Comparison of ENCODE assay signal across 8 cellular contexts in genomic region chr3:187102073-187102634, GRCh38. TPM values are rescaled to one million over a fixed set of nuclear protein-coding genes. Genes with fewer than 3 reads are reported as not detected.
DNase-seq lines count a peak whose midpoint lies in the region; ATAC-seq and TF ChIP-seq lines count a peak whose summit lies in the region.

No MANE protein-coding gene starts in this region.

- H3T11ph ChIP-seq in H9 (ENCODE audit: low read length), result no peak overlapping the region

- no peaks in the 10 kb centered on the region for H3K79me1 ChIP-seq in H9 (ENCODE audit: insufficient read depth, low read depth, low read length, poor library complexity, severe bottlenecking)

- no peak overlapping the region for H2BK12ac ChIP-seq in H9 (ENCODE audit: insufficient read length, low read depth, low read length)

- H3K18ac ChIP-seq in H9 (ENCODE audit: insufficient read length, low read depth, low read length), result no peak overlapping the region

- intact Hi-C loops in Calu3 (cut with micrococcal nuclease; ENCODE audit: unreplicated experiment), result no loop called here

- no peak overlapping the region for H2AFZ ChIP-seq in H9 (ENCODE audit: low read length)

- H3K9me3 Mint-ChIP-seq in Calu3 (ENCODE audit: low read depth, unreplicated experiment) (no peaks in the 10 kb centered on the region), H9 (peaks cover 15 to 20% of the 10 kb centered on the region in 2 experiments; a peak in 4 of 5 replicates)

- H3K4me3 Mint-ChIP-seq in Calu3 (ENCODE audit: low read depth, unreplicated experiment) (peak overlapping the region; percentile 19), T-helper 17 cell (peak overlapping the region; percentile 88), H9 (no peak overlapping the region)

- H3K36me3 Mint-ChIP-seq in Calu3 (ENCODE audit: insufficient read depth, unreplicated experiment), result no peaks in the 10 kb centered on the region
- H3K36me3 Mint-ChIP-seq in T-helper 17 cell (ENCODE audit: low read depth), result peaks cover 2% of the 10 kb centered on the region
- peaks cover 1 to 18% (median 2%) of the 10 kb centered on the region in 3 experiments; a peak in 3 of 7 replicates for H3K36me3 Mint-ChIP-seq in H9 (ENCODE audit: insufficient read depth in 1 of 3, low read depth in 3 of 3)

- H3K4me1 ChIP-seq in skeletal muscle satellite cell (ENCODE audit: control insufficient read depth, insufficient read depth, low read length), result peaks cover 15% of the 10 kb centered on the region
- peaks cover 7% of the 10 kb centered on the region; the same call in 1 of the 2 replicates for H3K4me1 ChIP-seq in H9 (ENCODE audit: insufficient read depth, low read length)

- H3K23me2 ChIP-seq in H9 (ENCODE audit: insufficient read length, low read depth, low read length, poor library complexity, severe bottlenecking), result no peaks in the 10 kb centered on the region

- H3K79me2 ChIP-seq in H9 (ENCODE audit: insufficient read depth, low read length), result no peaks in the 10 kb centered on the region

- TF ChIP-seq CTCF in Calu3 (IDR thresholded peaks at IDR 0.05; ENCODE audit: unreplicated experiment), result no peak
- no peak for TF ChIP-seq CTCF in fibroblast of mammary gland (conservative IDR thresholded peaks at IDR 0.05; ENCODE audit: control insufficient read depth, insufficient read depth, low read depth, low read length)
- no peak for TF ChIP-seq CTCF in H9 (conservative IDR thresholded peaks at IDR 0.05)

- BruUV-seq in Calu3 (replicated peaks; lab: Mats Ljungman, UMichigan), result no TSS peak

- H3K27ac Mint-ChIP-seq in Calu3 (ENCODE audit: unreplicated experiment) (no peak overlapping the region), T-helper 17 cell (peak overlapping the region; percentile 92), H9 (no peak overlapping the region)

- peaks cover 19% of the 10 kb centered on the region for H3K4me1 Mint-ChIP-seq in Calu3 (ENCODE audit: low read depth, unreplicated experiment)
- peaks cover 19% of the 10 kb centered on the region for H3K4me1 Mint-ChIP-seq in T-helper 17 cell
- H3K4me1 Mint-ChIP-seq in H9, result peaks cover 8 to 12% of the 10 kb centered on the region in 2 experiments

- H4K8ac ChIP-seq in H9 (replicated peaks; ENCODE audit: insufficient read length, low read depth, low read length), result no peak overlapping the region

- H2AK5ac ChIP-seq in H9 (ENCODE audit: insufficient read length, low read length), result no peak overlapping the region

- H3K14ac ChIP-seq in H9 (ENCODE audit: insufficient read depth, low read length), result no peak overlapping the region

- no peak overlapping the region for H3K4ac ChIP-seq in H9 (ENCODE audit: low read depth, low read length)

- no peaks in the 10 kb centered on the region for H3K9me3 ChIP-seq in T-helper 17 cell (ENCODE audit: control insufficient read depth, low read length, poor library complexity, severe bottlenecking)
- H3K9me3 ChIP-seq in skeletal muscle satellite cell (replicated peaks; ENCODE audit: low read length), result no peaks in the 10 kb centered on the region
- H3K9me3 ChIP-seq in H9 (ENCODE audit: control insufficient read depth, low read depth, low read length), result no peaks in the 10 kb centered on the region

- H3K56ac ChIP-seq in H9 (ENCODE audit: insufficient read length, low read depth, low read length), result no peak overlapping the region

- no peak overlapping the region for H3K27ac ChIP-seq in H9 (ENCODE audit: insufficient read length, low read depth, low read length)

- no peak for DNase-seq in Calu3
- no peak for DNase-seq in T-helper 17 cell
- no peak for DNase-seq in fibroblast of mammary gland (ENCODE audit: low read depth)
- DNase-seq in GM19240 (ENCODE audit: insufficient read length, low spot score), result no peak
- no peak for DNase-seq in stimulated activated naive CD4-positive, alpha-beta T cell (lab: John Stamatoyannopoulos, UW)
- no peak for DNase-seq in NCI-H2227 (lab: John Stamatoyannopoulos, UW; ENCODE audit: unreplicated experiment)
- no peak for DNase-seq in H9

- no CpG with 5 or more reads among the region's 1 CpG for WGBS in H9 (ENCODE audit: extremely low coverage, insufficient read length, low lambda C conversion rate)

- peak overlapping the region; percentile 67 for H3K4me2 ChIP-seq in skeletal muscle satellite cell (ENCODE audit: low read length)
- no peak overlapping the region for H3K4me2 ChIP-seq in H9 (ENCODE audit: insufficient read depth, insufficient read length, low read length)

- no peak overlapping the region for H2BK5ac ChIP-seq in H9 (ENCODE audit: insufficient read length, low read length)

- CTCF ChIA-PET in Calu3 (lab: Charles Lee), result interaction anchor here (0.6 to 1.9 kb wide), 8 partner anchors 8 to 724 kb away, joined by 3 to 7 read pairs (median 4); partner anchors contain the start of gene RPL39L

- no peaks in the 10 kb centered on the region for H3K27me3 ChIP-seq in skeletal muscle satellite cell (ENCODE audit: control insufficient read depth, insufficient read depth, low read length)
- no peaks in the 10 kb centered on the region for H3K27me3 ChIP-seq in H9 (ENCODE audit: insufficient read depth, low read length)

- no peak overlapping the region for H2BK15ac ChIP-seq in H9 (ENCODE audit: low read depth, low read length)

- ATAC-seq in T-helper 17 cell, result no peak

- no peaks in the 10 kb centered on the region for H4K20me1 ChIP-seq in H9 (ENCODE audit: control insufficient read depth, insufficient read depth, insufficient read length)

- H2BK20ac ChIP-seq in H9 (ENCODE audit: low read depth, low read length, poor library complexity, severe bottlenecking), result no peak overlapping the region

- H4K91ac ChIP-seq in H9 (ENCODE audit: insufficient read length, low read depth, low read length), result no peak overlapping the region

- H3K36me3 ChIP-seq in skeletal muscle satellite cell (ENCODE audit: insufficient read depth, low read length), result no peaks in the 10 kb centered on the region

- no peak overlapping the region for H4K5ac ChIP-seq in H9 (ENCODE audit: insufficient read length, low read depth, low read length)

- H3K4me3 ChIP-seq in fibroblast of mammary gland (ENCODE audit: control insufficient read depth, low read depth, low read length) (peak overlapping the region; percentile 33), skeletal muscle satellite cell (ENCODE audit: low read length) (peak overlapping the region; percentile 40)

- no peak overlapping the region for H3K23ac ChIP-seq in H9 (ENCODE audit: insufficient read length, low read depth, low read length)

- H3K9ac ChIP-seq in skeletal muscle satellite cell (ENCODE audit: low read depth, low read length), result peak overlapping the region; percentile 10
- H3K9ac ChIP-seq in H9 (ENCODE audit: extremely low read depth, insufficient read length, low read length), result no peak overlapping the region

- no peaks in the 10 kb centered on the region for H3K27me3 Mint-ChIP-seq in Calu3 (ENCODE audit: unreplicated experiment)
- no peaks in the 10 kb centered on the region for H3K27me3 Mint-ChIP-seq in T-helper 17 cell
- H3K27me3 Mint-ChIP-seq in H9 (ENCODE audit: low read depth), result no peaks in the 10 kb centered on the region

- H2BK120ac ChIP-seq in H9 (ENCODE audit: low read depth, low read length, poor library complexity, severe bottlenecking), result no peak overlapping the region

RNA-seq across cellular contexts. Expression of gene RPL39L, which starts 37.1 kb away (rescaled TPM):
- total RNA-seq in Calu3 (2022) (27.2 and 31.8 TPM in 2 replicates), T-helper 17 cell (1 to 10 TPM; 2.2 to 5.8 TPM), H9 (2021) (70.8 and 71.7 TPM in 2 replicates)
- 17.5 and 28.6 TPM in 2 replicates for total RNA-seq in skeletal muscle satellite cell (2012; rRNA removed)

Comparison
In these comparisons a context has a peak if more than half of its experiments do, and no peak if none do; other contexts are left out.
1. H3K4me3 Mint-ChIP-seq: peak in Calu3 (single experiment) and T-helper 17 cell (single experiment); none in H9 (0 of 2).